15 cellular contexts compared by ENCODE assay signal in the genomic region with DNA sequence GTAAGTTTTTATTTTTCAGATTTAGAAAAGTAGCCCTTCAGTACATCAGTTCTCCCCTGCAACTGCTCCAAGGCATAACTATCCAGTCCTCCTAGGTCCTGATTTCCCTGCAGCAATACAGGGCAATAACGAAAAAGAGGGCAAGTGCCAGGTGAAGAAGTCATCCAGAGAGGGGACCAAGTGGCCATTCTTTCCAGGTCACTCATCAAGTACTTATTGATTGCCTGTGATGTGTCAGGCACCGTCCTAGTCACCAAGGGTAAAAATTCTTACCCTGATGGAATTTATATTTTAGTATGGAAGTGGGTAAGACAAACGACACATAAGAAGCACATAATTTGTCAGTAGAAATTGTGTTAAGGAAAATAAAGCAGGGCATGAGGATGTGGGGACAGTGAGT.
DNase-seq lines count a peak whose midpoint lies in the region; ATAC-seq and TF ChIP-seq lines count a peak whose summit lies in the region.
"Had no signal": no experiment of that assay in that cellular context is flagged by ENCODE, and none has a peak within 500 bp of the region (broad histone marks: within the 10 kb centered on the region; RNA-seq: fewer than 3 reads in every experiment).

No MANE protein-coding gene starts in this region.

- no peak for TF ChIP-seq CTCF in CD8-positive, alpha-beta T cell (IDR thresholded peaks at IDR 0.05)
- TF ChIP-seq CTCF in natural killer cell (IDR thresholded peaks at IDR 0.05) (no peak), PC-3 (conservative IDR thresholded peaks at IDR 0.05; ENCODE audit: low read depth, low read length) (no peak)

- H3K4me2 ChIP-seq in Karpas-422 (ENCODE audit: low read depth, low read length, poor library complexity, severe bottlenecking) = no peak overlapping the region
- H3K4me2 ChIP-seq in PC-3 (ENCODE audit: low read length) = no peak overlapping the region

- POLR2A ChIA-PET in CD8-positive, alpha-beta T cell (lab: Charles Lee) = no interaction called here
- POLR2A ChIA-PET in PC-3 (lab: Charles Lee; ENCODE audit: unreplicated experiment) = no interaction called here

- intact Hi-C loops in CD8-positive, alpha-beta T cell (cut with DNase I, micrococcal nuclease) = loop anchor here (5.0 kb wide), 4 partner anchors 88 to 1292 kb away; a partner anchor contains a TSS
- intact Hi-C loops in dendritic cell treated with granulocyte-macrophage colony-stimulating factor and Interleukin-4, amounts not matched to agents 40 ng/mL and 50 ng/mL, for 4 days (cut with micrococcal nuclease) = loop anchor here (5.0 kb wide), 1 partner anchor 43 kb away; no protein-coding TSS in a partner anchor
- intact Hi-C loops in natural killer cell (cut with micrococcal nuclease) (loop anchor here (10.0 kb wide), 1 partner anchor 1470 kb away; a partner anchor contains a TSS), PC-3 (cut with micrococcal nuclease) (loop anchor here (10.0 kb wide), 1 partner anchor 1490 kb away; no protein-coding TSS in a partner anchor)

- H3F3A ChIP-seq in PC-3 (ENCODE audit: low read length, unreplicated experiment) = peaks cover 6% of the 10 kb centered on the region

- no TSS peak for BruUV-seq in PC-3 (replicated peaks; lab: Mats Ljungman, UMichigan)

- H3K9me3 Mint-ChIP-seq in CD8-positive, alpha-beta T cell = no peaks in the 10 kb centered on the region
- no peaks in the 10 kb centered on the region for H3K9me3 Mint-ChIP-seq in dendritic cell treated with granulocyte-macrophage colony-stimulating factor and Interleukin-4, amounts not matched to agents 40 ng/mL and 50 ng/mL, for 4 days
- H3K9me3 Mint-ChIP-seq in natural killer cell = no peaks in the 10 kb centered on the region

- CTCF ChIA-PET in CD8-positive, alpha-beta T cell (lab: Charles Lee) = interaction anchor here (1.1 to 3.0 kb wide), 3 partner anchors 12 to 270 kb away, joined by 3 to 17 read pairs (median 6); no protein-coding TSS in a partner anchor
- CTCF ChIA-PET in PC-3 (lab: Charles Lee) = no interaction called here

- no peak for ATAC-seq in CD8-positive, alpha-beta T cell
- ATAC-seq in natural killer cell = no peak
- no peak for ATAC-seq in HG03159 (IDR thresholded peaks at IDR 0.05; ENCODE audit: unreplicated experiment)
- no peak for ATAC-seq in GM18517 (IDR thresholded peaks at IDR 0.05; ENCODE audit: unreplicated experiment)
- ATAC-seq in PC-3 = no peak
- ATAC-seq: right lobe of liver had no signal

- peaks cover 59% of the 10 kb centered on the region for H3K4me1 Mint-ChIP-seq in CD8-positive, alpha-beta T cell (ENCODE audit: low read depth)
- H3K4me1 Mint-ChIP-seq in dendritic cell treated with granulocyte-macrophage colony-stimulating factor and Interleukin-4, amounts not matched to agents 40 ng/mL and 50 ng/mL, for 4 days (ENCODE audit: low read depth) = peaks cover 64% of the 10 kb centered on the region
- peaks cover 52 to 56% of the 10 kb centered on the region in 2 donors for H3K4me1 Mint-ChIP-seq in natural killer cell

- H3K9me2 ChIP-seq in Karpas-422 (replicated peaks; ENCODE audit: insufficient read depth, low read length) = no peaks in the 10 kb centered on the region
- no peaks in the 10 kb centered on the region for H3K9me2 ChIP-seq in PC-3 (replicated peaks; ENCODE audit: low read length)

- H3K27me3 ChIP-seq in CD8-positive, alpha-beta T cell (ENCODE audit: insufficient read depth, low read length) = no peaks in the 10 kb centered on the region
- H3K27me3 ChIP-seq in Karpas-422 (ENCODE audit: low read length) (no peaks in the 10 kb centered on the region), PC-3 (ENCODE audit: low read length) (no peaks in the 10 kb centered on the region)
- H3K27me3 ChIP-seq: right lobe of liver, tibial artery had no signal

- H3K36me3 Mint-ChIP-seq in CD8-positive, alpha-beta T cell = peaks cover 5% of the 10 kb centered on the region
- H3K36me3 Mint-ChIP-seq in dendritic cell treated with granulocyte-macrophage colony-stimulating factor and Interleukin-4, amounts not matched to agents 40 ng/mL and 50 ng/mL, for 4 days (ENCODE audit: low read depth) = peaks cover 72% of the 10 kb centered on the region
- H3K36me3 Mint-ChIP-seq in natural killer cell = no peaks in the 10 kb centered on the region

- peaks cover 26% of the 10 kb centered on the region for H3K79me2 ChIP-seq in Karpas-422 (ENCODE audit: low read length)
- no peaks in the 10 kb centered on the region for H3K79me2 ChIP-seq in PC-3 (ENCODE audit: low read length)

- H2AFZ ChIP-seq in Karpas-422 (ENCODE audit: low read length) (no peak overlapping the region), PC-3 (ENCODE audit: low read length) (no peak overlapping the region)

- H3K36me3 ChIP-seq in CD8-positive, alpha-beta T cell (ENCODE audit: insufficient read depth, low read length) = no peaks in the 10 kb centered on the region
- peaks cover 61% of the 10 kb centered on the region; the same call in 1 of the 2 replicates for H3K36me3 ChIP-seq in Karpas-422 (ENCODE audit: insufficient read depth, low read length)
- peaks cover 7% of the 10 kb centered on the region; the same call in 1 of the 2 replicates for H3K36me3 ChIP-seq in PC-3 (ENCODE audit: low read depth, low read length)
- H3K36me3 ChIP-seq: right lobe of liver, tibial artery had no signal

- peak overlapping the region; percentile 1 for H3K27ac Mint-ChIP-seq in CD8-positive, alpha-beta T cell
- peak overlapping the region; percentile 6 for H3K27ac Mint-ChIP-seq in dendritic cell treated with granulocyte-macrophage colony-stimulating factor and Interleukin-4, amounts not matched to agents 40 ng/mL and 50 ng/mL, for 4 days
- peak overlapping the region; percentile 95 to 98 for H3K27ac Mint-ChIP-seq in natural killer cell

- no peak overlapping the region for H3K4me3 ChIP-seq in CD8-positive, alpha-beta T cell (ENCODE audit: low read depth, low read length)
- H3K4me3 ChIP-seq in Karpas-422 (ENCODE audit: low read length) = no peak overlapping the region
- no peak overlapping the region for H3K4me3 ChIP-seq in PC-3 (ENCODE audit: low read length)
- H3K4me3 ChIP-seq: right lobe of liver, tibial artery had no signal

- H3K27me3 Mint-ChIP-seq in CD8-positive, alpha-beta T cell (ENCODE audit: low read depth) = no peaks in the 10 kb centered on the region
- no peaks in the 10 kb centered on the region for H3K27me3 Mint-ChIP-seq in dendritic cell treated with granulocyte-macrophage colony-stimulating factor and Interleukin-4, amounts not matched to agents 40 ng/mL and 50 ng/mL, for 4 days
- H3K27me3 Mint-ChIP-seq in natural killer cell (ENCODE audit: low read depth in 2 of 2) = no peaks in the 10 kb centered on the region

- no peaks in the 10 kb centered on the region for H4K20me1 ChIP-seq in Karpas-422 (ENCODE audit: insufficient read depth, low read depth, low read length)
- H4K20me1 ChIP-seq in PC-3 (ENCODE audit: low read length) = no peaks in the 10 kb centered on the region

- no peaks in the 10 kb centered on the region for H3K9me3 ChIP-seq in CD8-positive, alpha-beta T cell (ENCODE audit: low read length)
- no peaks in the 10 kb centered on the region for H3K9me3 ChIP-seq in Karpas-422 (ENCODE audit: low read length)
- no peaks in the 10 kb centered on the region for H3K9me3 ChIP-seq in PC-3 (ENCODE audit: low read length)
- H3K9me3 ChIP-seq: right lobe of liver, tibial artery had no signal

- peaks cover 54% of the 10 kb centered on the region for H3K4me1 ChIP-seq in CD8-positive, alpha-beta T cell (ENCODE audit: insufficient read depth, low read length)
- H3K4me1 ChIP-seq in Karpas-422 (ENCODE audit: low read length) = peaks cover 100% of the 10 kb centered on the region
- peaks cover 65% of the 10 kb centered on the region for H3K4me1 ChIP-seq in PC-3 (ENCODE audit: insufficient read depth, low read length)

- DNase-seq in CD8-positive, alpha-beta T cell = no peak
- no peak for DNase-seq in Karpas-422
- no peak for DNase-seq in natural killer cell
- DNase-seq in LoVo (ENCODE audit: low spot score) = no peak
- DNase-seq in PC-3 = no peak
- DNase-seq: left ventricle myocardium superior; NCI-H1417; NCI-H524; right lobe of liver; SHP77; stimulated activated naive CD4-positive, alpha-beta T cell; tibial artery had no signal

- no peak overlapping the region for H3K27ac ChIP-seq in CD8-positive, alpha-beta T cell (ENCODE audit: low read depth, low read length)
- H3K27ac ChIP-seq in Karpas-422 (ENCODE audit: low read length) = peak overlapping the region; percentile 98
- H3K27ac ChIP-seq in PC-3 (ENCODE audit: low read length) = no peak overlapping the region
- H3K27ac ChIP-seq: right lobe of liver, tibial artery had no signal

- H3K9ac ChIP-seq in Karpas-422 (ENCODE audit: low read length) (no peak overlapping the region), PC-3 (ENCODE audit: low read length) (no peak overlapping the region)

- no peak overlapping the region for H3K4me3 Mint-ChIP-seq in CD8-positive, alpha-beta T cell
- H3K4me3 Mint-ChIP-seq in dendritic cell treated with granulocyte-macrophage colony-stimulating factor and Interleukin-4, amounts not matched to agents 40 ng/mL and 50 ng/mL, for 4 days = no peak overlapping the region
- H3K4me3 Mint-ChIP-seq in natural killer cell = peak overlapping the region; percentile 2

Comparison
In these comparisons a context has a peak if more than half of its experiments do, and no peak if none do; other contexts are left out.
1. H3K27ac Mint-ChIP-seq: peak in every context shown above with its lines; median percentile 96 in natural killer cell; 6 in dendritic cell treated with granulocyte-macrophage colony-stimulating factor and Interleukin-4, amounts not matched to agents 40 ng/mL and 50 ng/mL, for 4 days; 1 in CD8-positive, alpha-beta T cell.